16 cellular contexts compared by ENCODE assay signal in genomic region chr5:179225387-179225786, GRCh38.
"Had no signal": no experiment of that assay in that cellular context is flagged by ENCODE, and none has a peak within 500 bp of the region (broad histone marks: within the 10 kb centered on the region; RNA-seq: fewer than 3 reads in every experiment).

No MANE protein-coding gene starts in this region.

- H3K9me3 ChIP-seq: esophagus squamous epithelium, psoas muscle had no signal

- ATAC-seq: activated T-cell treated with anti-CD3 and anti-CD28 coated beads, Interleukin-2, amount 50 U/mL, for 4 hours; psoas muscle; right cardiac atrium; stimulated activated naive B cell treated with anti-CD40 and anti-IgM and Interleukin-4, amounts not matched to agents 10 μg/mL and 1 μg/mL and 100 μg/mL, for 72 hours had no signal

- H3K27me3 ChIP-seq: brain microvascular endothelial cell had no signal

- H3K27ac ChIP-seq: brain microvascular endothelial cell, esophagus squamous epithelium, psoas muscle, SK-N-MC had no signal

- DNase-seq: activated B cell treated with CpG ODN at 0.5 μM for 24 hours; activated CD4-positive, alpha-beta memory T cell treated with anti-CD3 and anti-CD28 coated beads for 36 hours; activated CD4-positive, alpha-beta T cell treated with anti-CD3 and anti-CD28 coated beads for 4 hours; activated naive CD4-positive, alpha-beta T cell treated with anti-CD3 and anti-CD28 coated beads, Interleukin-2, amount 50 U/mL, for 16 hours; activated T-cell treated with anti-CD3 and anti-CD28 coated beads, Interleukin-2, amount 50 U/mL, for 4 hours; brain microvascular endothelial cell; cortex of kidney; effector CD4-positive, alpha-beta T cell; esophagus squamous epithelium; midbrain; occipital lobe; psoas muscle; stimulated activated CD4-positive, alpha-beta T cell treated with anti-CD3 and anti-CD28 coated beads, Interleukin-4, amount 100 ng/mL, for 4 hours; stimulated activated naive B cell treated with anti-CD40 and anti-IgM and Interleukin-4, amounts not matched to agents 10 μg/mL and 1 μg/mL and 100 μg/mL, for 72 hours had no signal

- H3K36me3 ChIP-seq: brain microvascular endothelial cell, esophagus squamous epithelium had no signal

- H3K4me1 ChIP-seq: esophagus squamous epithelium, psoas muscle had no signal

- H3K4me3 ChIP-seq: esophagus squamous epithelium, psoas muscle, SK-N-MC had no signal
